Comparison of ENCODE assay signal across 21 cellular contexts in genomic region chr1:108615544-108615943, GRCh38.
"Had no signal": no experiment of that assay in that cellular context is flagged by ENCODE, and none has a peak within 500 bp of the region (broad histone marks: within the 10 kb centered on the region; RNA-seq: fewer than 3 reads in every experiment).

No MANE protein-coding gene starts in this region.

- H3K9me3 ChIP-seq: left ventricle myocardium inferior, ovary, right atrium auricular region, transverse colon, upper lobe of left lung, vagina had no signal

- ATAC-seq: naive thymus-derived CD4-positive, alpha-beta T cell; natural killer cell treated with Interleukin-12 subunit alpha and Interleukin-12 subunit beta and Interleukin-15 and Interleukin-18, amount 100 ng/mL, for 72 hours; sciatic nerve; stimulated activated memory B cell treated with anti-CD40 and anti-IgM and Interleukin-4, amounts not matched to agents 10 μg/mL and 1 μg/mL and 100 μg/mL, for 72 hours; stimulated activated naive CD8-positive, alpha-beta T cell treated with anti-CD3 and anti-CD28 coated beads, Interleukin-15, amount 100 ng/mL, for 72 hours had no signal

- H3K36me3 ChIP-seq: ovary, right atrium auricular region, vagina had no signal

- H3K27ac ChIP-seq: left ventricle myocardium inferior, ovary, right atrium auricular region, transverse colon, upper lobe of left lung, vagina had no signal

- H3K4me3 ChIP-seq: left ventricle myocardium inferior, lung, ovary, right atrium auricular region, smooth muscle cell, transverse colon, upper lobe of left lung, vagina had no signal

- H3K27me3 ChIP-seq: ovary, right atrium auricular region, transverse colon, upper lobe of left lung, vagina had no signal

- DNase-seq: islet precursor cell; left ventricle myocardium inferior; mesendoderm; naive thymus-derived CD4-positive, alpha-beta T cell; ovary; stimulated activated CD4-positive, alpha-beta T cell treated with anti-CD3 and anti-CD28 coated beads, Interleukin-1b, Interleukin-23, amount 100 ng/mL, for 48 hours; stimulated activated CD4-positive, alpha-beta T cell treated with anti-CD3 and anti-CD28 coated beads, Interleukin-2, amount 100 ng/mL, for 48 hours; stimulated activated CD4-positive, alpha-beta T cell treated with anti-CD3 and anti-CD28 coated beads, Interleukin-4, amount 100 ng/mL, for 4 hours; stimulated activated CD8-positive, alpha-beta memory T cell treated with anti-CD3 and anti-CD28 coated beads, Interleukin-4, amount 100 ng/mL, for 48 hours; stimulated activated naive CD4-positive, alpha-beta T cell treated with Interleukin-2 at 50 U/mL for 16 hours; stimulated activated naive CD8-positive, alpha-beta T cell treated with anti-CD3 and anti-CD28 coated beads, Interleukin-15, amount 100 ng/mL, for 72 hours; substantia nigra; transverse colon; upper lobe of left lung had no signal

- H3K4me1 ChIP-seq: transverse colon, vagina had no signal
